In genomic region chr17:781920-782731, GRCh38 we compare ENCODE assay signal across 8 cellular contexts. TPM values are rescaled to one million over a fixed set of nuclear protein-coding genes. Genes with fewer than 3 reads are reported as not detected.
DNase-seq lines count a peak whose midpoint lies in the region; ATAC-seq and TF ChIP-seq lines count a peak whose summit lies in the region.

TSS of gene GLOD4 (minus strand) at chr17:782280. CDS start at chr17:782255, 25 bp downstream.
TSS of gene MRM3 (plus strand) at chr17:782353. CDS start at chr17:782379, 26 bp downstream.

- no peaks in the 10 kb centered on the region for H3K27me3 ChIP-seq in ascending aorta
- H3K27me3 ChIP-seq in aorta (ENCODE audit: control insufficient read depth in 1 of 2, insufficient read depth in 2 of 2, low read length in 1 of 2), result no peaks in the 10 kb centered on the region

- H3K4me1 Mint-ChIP-seq in T-helper 2 cell treated with Interferon-gamma antibody and Interleukin-4, amounts not matched to agents 5 μg/mL and 100 μg/mL, for 36 hours (ENCODE audit: low read depth), result peaks cover 25% of the 10 kb centered on the region

- H3K4me1 ChIP-seq in ascending aorta (peaks cover 5 to 17% of the 10 kb centered on the region in 2 donors), aorta (ENCODE audit: control insufficient read depth in 1 of 2, insufficient read depth in 2 of 2, low read length in 2 of 2) (peaks cover 0 to 4% of the 10 kb centered on the region in 2 donors)

- H3K27me3 Mint-ChIP-seq in T-helper 2 cell treated with Interferon-gamma antibody and Interleukin-4, amounts not matched to agents 5 μg/mL and 100 μg/mL, for 36 hours (ENCODE audit: low read depth), result peaks cover 2% of the 10 kb centered on the region

- in situ Hi-C loops in GM13977 (cut with MboI; ENCODE audit: low pct_unique_long_range_greater_than_20kb, low sequenced_read_pairs, unreplicated experiment), result loop anchor here (10.0 kb wide), 1 partner anchor 203 kb away; no protein-coding TSS in a partner anchor

- 0% methylated on average over 80 of the region's 80 CpGs for WGBS in aorta, 2 donors

- H3K4me3 ChIP-seq in ascending aorta (peak within 1 kb of the TSS; percentile 77 to 85), aorta (ENCODE audit: low read length in 2 of 2) (peak within 1 kb of the TSS; percentile 62 to 71)

- intact Hi-C loops in ascending aorta (cut with DNase I), result loop anchor here (5.0 kb wide), 1 partner anchor 275 kb away; no protein-coding TSS in a partner anchor
- intact Hi-C loops in aorta (cut with DNase I), result no loop called here

- peak; percentile 98 for DNase-seq in GM13977 (ENCODE audit: low spot score)
- peak; percentile 54 for DNase-seq in NCI-H146 treated with DMSO at 0.1 percent for 48 hours (lab: John Stamatoyannopoulos, UW; ENCODE audit: unreplicated experiment)
- DNase-seq in T-helper 2 cell treated with Interferon-gamma antibody and Interleukin-4, amounts not matched to agents 5 μg/mL and 100 μg/mL, for 36 hours (ENCODE audit: low spot score), result peak; percentile 95
- peak; percentile 86 to 97 for DNase-seq in ascending aorta (ENCODE audit: low spot score in 2 of 2)
- peak; percentile 97 for DNase-seq in hepatic stellate cell (ENCODE audit: low spot score)
- DNase-seq in renal cortical epithelial cell (ENCODE audit: low read depth), result peak; percentile 66
- DNase-seq in aorta, result peak; percentile 95 to 98

- H3K9me3 ChIP-seq in ascending aorta, result no peaks in the 10 kb centered on the region
- H3K9me3 ChIP-seq in aorta (ENCODE audit: control insufficient read depth, low read length), result no peaks in the 10 kb centered on the region

- peaks cover 24% of the 10 kb centered on the region for H3K36me3 Mint-ChIP-seq in T-helper 2 cell treated with Interferon-gamma antibody and Interleukin-4, amounts not matched to agents 5 μg/mL and 100 μg/mL, for 36 hours (ENCODE audit: low read depth)

- peak within 1 kb of the TSS; percentile 96 for H3K27ac Mint-ChIP-seq in T-helper 2 cell treated with Interferon-gamma antibody and Interleukin-4, amounts not matched to agents 5 μg/mL and 100 μg/mL, for 36 hours

- ATAC-seq in HG02870 (IDR thresholded peaks at IDR 0.05; ENCODE audit: unreplicated experiment) (peak; percentile 72), aorta (ENCODE audit: low FRiP score) (peak; percentile 98)

- H3K9me3 Mint-ChIP-seq in T-helper 2 cell treated with Interferon-gamma antibody and Interleukin-4, amounts not matched to agents 5 μg/mL and 100 μg/mL, for 36 hours, result no peaks in the 10 kb centered on the region

- H3K36me3 ChIP-seq in ascending aorta (peaks cover 13% of the 10 kb centered on the region in 2 donors), aorta (ENCODE audit: control insufficient read depth in 1 of 2, insufficient read depth in 2 of 2, low read length in 1 of 2) (no peaks in the 10 kb centered on the region)

- peak within 1 kb of the TSS; percentile 59 to 78 for H3K27ac ChIP-seq in ascending aorta
- peak within 1 kb of the TSS in 1 of 2 donors; percentile 1 for H3K27ac ChIP-seq in aorta (ENCODE audit: low read depth in 1 of 2, low read length in 2 of 2)

- TF ChIP-seq CTCF in GM13977 (IDR thresholded peaks at IDR 0.05; ENCODE audit: extremely low read depth, insufficient read depth, missing control alignments), result no peak
- peak; percentile 4 to 34 (median 18) for TF ChIP-seq CTCF in ascending aorta (IDR thresholded peaks at IDR 0.05)

- peak within 1 kb of the TSS; percentile 98 for H3K4me3 Mint-ChIP-seq in T-helper 2 cell treated with Interferon-gamma antibody and Interleukin-4, amounts not matched to agents 5 μg/mL and 100 μg/mL, for 36 hours

RNA-seq across cellular contexts. Expression of gene GLOD4, which starts in this region (rescaled TPM):
- 148 TPM for total RNA-seq in ascending aorta
- 107 and 133 TPM in 2 replicates for total RNA-seq in renal cortical epithelial cell
- 10 to 100 TPM; 34.1 to 45.1 TPM for total RNA-seq in aorta
- 10 to 100 TPM; 31.3 to 42.2 TPM for polyA plus RNA-seq in aorta

RNA-seq across cellular contexts. Expression of gene MRM3, which starts in this region (rescaled TPM):
- total RNA-seq in ascending aorta (17.0 TPM), renal cortical epithelial cell (17.2 and 18.8 TPM in 2 replicates), aorta (1 to 10 TPM; 7.8 to 8.9 TPM)
- 1 to 10 TPM; 7.8 to 8.0 TPM for polyA plus RNA-seq in aorta
